In genomic region chr15:34976073-34976472, GRCh38 we compare ENCODE assay signal across 25 cellular contexts. TPM values are rescaled to one million over a fixed set of nuclear protein-coding genes. Genes with fewer than 3 reads are reported as not detected.
DNase-seq lines count a peak whose midpoint lies in the region; ATAC-seq lines count a peak whose summit lies in the region.
"Had no signal": no experiment of that assay in that cellular context is flagged by ENCODE, and none has a peak within 500 bp of the region (broad histone marks: within the 10 kb centered on the region; RNA-seq: fewer than 3 reads in every experiment).

No MANE protein-coding gene starts in this region.

- H3K4me1 Mint-ChIP-seq in activated T-cell treated with anti-CD3 and anti-CD28 coated beads, Interleukin-2, amount 50 U/mL, for 24 hours (ENCODE audit: low read depth): peaks cover 14% of the 10 kb centered on the region

- no peak for ATAC-seq in GM21447 (IDR thresholded peaks at IDR 0.05; ENCODE audit: unreplicated experiment)
- ATAC-seq: A549, HCT116 had no signal

- H3K36me3 Mint-ChIP-seq in activated T-cell treated with anti-CD3 and anti-CD28 coated beads, Interleukin-2, amount 50 U/mL, for 24 hours (ENCODE audit: low read depth): peaks cover 34% of the 10 kb centered on the region

- no peak overlapping the region for H2AFZ ChIP-seq in Karpas-422 (ENCODE audit: low read length)

- no peaks in the 10 kb centered on the region for H3K9me3 Mint-ChIP-seq in activated T-cell treated with anti-CD3 and anti-CD28 coated beads, Interleukin-2, amount 50 U/mL, for 24 hours
- H3K9me3 Mint-ChIP-seq: CD4-positive, alpha-beta T cell had no signal

- DNase-seq in activated T-cell treated with anti-CD3 and anti-CD28 coated beads, Interleukin-2, amount 50 U/mL, for 24 hours: no peak
- DNase-seq in activated T-cell treated with anti-CD3 and anti-CD28 coated beads for 4 hours: no peak
- DNase-seq in Karpas-422: no peak
- DNase-seq in caudate nucleus (lab: John Stamatoyannopoulos, UW): no peak
- DNase-seq in renal cortical epithelial cell (ENCODE audit: low read depth): peak; percentile 38
- DNase-seq in NCI-H1092 treated with DMSO at 0.1 percent for 48 hours (lab: John Stamatoyannopoulos, UW): no peak
- no peak for DNase-seq in DMS114 treated with DMSO at 0.1 percent for 48 hours (lab: John Stamatoyannopoulos, UW; ENCODE audit: unreplicated experiment)
- DNase-seq: AML-193; CD4-positive, alpha-beta T cell; DMS53; MV-4-11; NCI-H1105 treated with DMSO at 0.1 percent for 48 hours; NCI-H146; NCI-H1930; NCI-H2107; NCI-H524; NCI-H748 treated with DMSO at 0.1 percent for 48 hours; NK-92 treated with Interleukin-12 subunit alpha and Interleukin-12 subunit beta, amount 100 ng/mL, for 24 hours; Right ventricle myocardium superior; RPMI8226 had no signal

- no peak overlapping the region for H3K9ac ChIP-seq in Karpas-422 (ENCODE audit: low read length)
- H3K9ac ChIP-seq: BLaER1 treated with 17β-estradiol and CSF1 and Interleukin-3, amounts not matched to agents 10 nM and 100 nM had no signal

- no peaks in the 10 kb centered on the region for H3K9me3 ChIP-seq in Karpas-422 (ENCODE audit: low read length)
- H3K9me3 ChIP-seq: A549; BLaER1 treated with 17β-estradiol and CSF1 and Interleukin-3, amounts not matched to agents 10 nM and 100 nM; SJSA1 had no signal

- no peaks in the 10 kb centered on the region for H4K20me1 ChIP-seq in Karpas-422 (ENCODE audit: insufficient read depth, low read depth, low read length)

- H3K27ac Mint-ChIP-seq in activated T-cell treated with anti-CD3 and anti-CD28 coated beads, Interleukin-2, amount 50 U/mL, for 24 hours: peak overlapping the region; percentile 3
- H3K27ac Mint-ChIP-seq: CD4-positive, alpha-beta T cell had no signal

- no peak overlapping the region for H3K4me3 Mint-ChIP-seq in activated T-cell treated with anti-CD3 and anti-CD28 coated beads, Interleukin-2, amount 50 U/mL, for 24 hours
- H3K4me3 Mint-ChIP-seq: CD4-positive, alpha-beta T cell had no signal

- H3K4me1 ChIP-seq in Karpas-422 (ENCODE audit: low read length): peaks cover 32% of the 10 kb centered on the region
- H3K4me1 ChIP-seq: A549; BLaER1 treated with 17β-estradiol and CSF1 and Interleukin-3, amounts not matched to agents 10 nM and 100 nM; SJSA1 had no signal

- no peak overlapping the region for H3K4me3 ChIP-seq in Karpas-422 (ENCODE audit: low read length)
- H3K4me3 ChIP-seq: A549; BLaER1 treated with 17β-estradiol and CSF1 and Interleukin-3, amounts not matched to agents 10 nM and 100 nM; SJSA1 had no signal

- no peaks in the 10 kb centered on the region for H3K9me2 ChIP-seq in Karpas-422 (replicated peaks; ENCODE audit: insufficient read depth, low read length)

- H3K27ac ChIP-seq in Karpas-422 (ENCODE audit: low read length) (peak overlapping the region; percentile 50; the same call in 1 of the 2 replicates), caudate nucleus (ENCODE audit: low read depth, low read length) (peak overlapping the region; percentile 72)
- H3K27ac ChIP-seq: A549; BLaER1 treated with 17β-estradiol and CSF1 and Interleukin-3, amounts not matched to agents 10 nM and 100 nM; SJSA1 had no signal

- peaks cover 13% of the 10 kb centered on the region; the same call in 1 of the 2 replicates for H3K36me3 ChIP-seq in Karpas-422 (ENCODE audit: insufficient read depth, low read length)

- H3K4me2 ChIP-seq in Karpas-422 (ENCODE audit: low read depth, low read length, poor library complexity, severe bottlenecking): no peak overlapping the region
- H3K4me2 ChIP-seq: A549; BLaER1 treated with 17β-estradiol and CSF1 and Interleukin-3, amounts not matched to agents 10 nM and 100 nM had no signal

- no peaks in the 10 kb centered on the region for H3K27me3 ChIP-seq in Karpas-422 (ENCODE audit: low read length)
- H3K27me3 ChIP-seq: BLaER1 treated with 17β-estradiol and CSF1 and Interleukin-3, amounts not matched to agents 10 nM and 100 nM; SJSA1 had no signal

- peaks cover 7% of the 10 kb centered on the region; the same call in 1 of the 2 replicates for H3K79me2 ChIP-seq in Karpas-422 (ENCODE audit: low read length)

- H3K27me3 Mint-ChIP-seq in activated T-cell treated with anti-CD3 and anti-CD28 coated beads, Interleukin-2, amount 50 U/mL, for 24 hours: no peaks in the 10 kb centered on the region
- H3K27me3 Mint-ChIP-seq: CD4-positive, alpha-beta T cell had no signal

RNA-seq across cellular contexts. Expression of gene AQR, which starts 6.5 kb away (rescaled TPM):
- 27.1 and 51.4 TPM in 2 replicates for total RNA-seq in Karpas-422 (2014; rRNA removed; shearing (Covaris generic); ENCODE audit: low replicate concordance)
- total RNA-seq in renal cortical epithelial cell: 24.5 and 37.8 TPM in 2 replicates

RNA-seq across cellular contexts. Expression of gene ZNF770, which starts 12.0 kb away (rescaled TPM):
- 22.3 and 47.5 TPM in 2 replicates for total RNA-seq in Karpas-422 (2014; rRNA removed; shearing (Covaris generic); ENCODE audit: low replicate concordance)
- 34.7 and 85.1 TPM in 2 replicates for total RNA-seq in renal cortical epithelial cell
